Comparison of ENCODE assay signal across 18 cellular contexts in the genomic region with DNA sequence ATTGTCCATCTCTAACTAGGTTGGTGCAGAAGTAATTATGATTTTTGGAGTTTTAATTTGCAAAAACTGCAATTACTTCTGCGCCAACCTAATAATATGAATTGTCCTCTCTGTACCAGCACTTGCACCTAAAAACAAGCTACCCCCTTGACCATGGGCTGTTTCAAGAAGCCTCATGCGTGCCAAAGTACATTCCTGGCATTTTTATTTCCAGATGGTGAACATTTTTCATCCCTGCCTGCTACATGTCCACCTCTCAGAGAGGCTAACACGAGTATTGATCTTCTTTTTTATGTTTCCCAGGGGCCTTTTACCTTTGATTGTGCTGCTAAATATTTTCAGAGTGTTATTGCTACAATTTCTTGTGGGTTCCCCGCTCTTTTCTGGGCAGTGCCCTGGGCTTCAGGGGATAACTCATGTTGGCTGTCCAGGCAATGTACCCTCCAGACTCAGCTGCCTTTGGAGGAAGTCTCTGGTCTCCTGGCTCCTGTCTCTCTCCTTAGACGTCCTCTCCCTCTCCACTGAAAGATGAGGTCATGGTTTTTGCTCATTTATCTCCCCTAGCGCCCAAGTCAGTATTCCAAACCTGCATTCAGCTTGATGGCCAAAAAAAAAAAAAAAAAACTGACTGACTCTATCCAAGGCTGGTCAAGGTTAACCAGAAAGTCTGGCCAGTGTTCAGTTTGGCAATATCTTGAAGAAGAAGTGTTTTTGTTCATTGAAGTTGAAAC.
"Had no signal": no experiment of that assay in that cellular context is flagged by ENCODE, and none has a peak within 500 bp of the region (broad histone marks: within the 10 kb centered on the region; RNA-seq: fewer than 3 reads in every experiment).

No MANE protein-coding gene starts in this region.

- H3K9me3 ChIP-seq: colonic mucosa, gastrocnemius medialis, neutrophil had no signal

- H3K79me2 ChIP-seq: parathyroid adenoma had no signal

- H3K36me3 ChIP-seq: colonic mucosa, gastrocnemius medialis, neutrophil, spleen, stomach, tibial artery had no signal

- H3K4me1 ChIP-seq: colonic mucosa, gastrocnemius medialis, parathyroid adenoma, spleen, stomach, tibial artery had no signal

- H3K4me3 ChIP-seq: colonic mucosa, gastrocnemius medialis, lung, skin epidermis, spleen, stomach, tibial artery had no signal

- H3K9ac ChIP-seq: parathyroid adenoma had no signal

- FAIRE-seq: kidney had no signal

- H3K27me3 ChIP-seq: colonic mucosa had no signal

- DNase-seq: colonic mucosa; effector CD8-positive, alpha-beta T cell; endodermal cell; foreskin fibroblast; gastrocnemius medialis; head of caudate nucleus; kidney; naive B cell; spleen; stimulated activated CD4-positive, alpha-beta T cell treated with anti-CD3 and anti-CD28 coated beads, Interleukin-2, amount 100 ng/mL, for 48 hours; stimulated activated naive B cell treated with anti-CD40 and anti-IgM and Interleukin-4, amounts not matched to agents 10 μg/mL and 1 μg/mL and 100 μg/mL, for 72 hours; stomach; tibial artery had no signal

- H2AFZ ChIP-seq: parathyroid adenoma had no signal

- H3K27ac ChIP-seq: colonic mucosa, epithelial cell of prostate, gastrocnemius medialis, neutrophil, parathyroid adenoma, skin epidermis, spleen, stomach, tibial artery had no signal
